Comparison of ENCODE assay signal across 1 cellular context in genomic region chr12:26830783-26831601, GRCh38.
TF ChIP-seq lines count a peak whose summit lies in the region.

No MANE protein-coding gene starts in this region.

TF ChIP-seq in GM12878, 131 proteins besides CTCF, POLR2A, EP300 and RAD21 (continued from another document):
- TF ChIP-seq MLLT1 (IDR thresholded peaks at IDR 0.05): peak; percentile 90; the same call in 1 of the 2 replicates
- 0 out of 2 replicates have a peak, but pooled peaks have one; percentile 14 for TF ChIP-seq ZBTB40 (IDR thresholded peaks at IDR 0.05; ENCODE audit: borderline replicate concordance)
- peak; percentile 29; the same call in 1 of the 2 replicates for TF ChIP-seq NBN (IDR thresholded peaks at IDR 0.05)
